22 cellular contexts compared by ENCODE assay signal in the genomic region with DNA sequence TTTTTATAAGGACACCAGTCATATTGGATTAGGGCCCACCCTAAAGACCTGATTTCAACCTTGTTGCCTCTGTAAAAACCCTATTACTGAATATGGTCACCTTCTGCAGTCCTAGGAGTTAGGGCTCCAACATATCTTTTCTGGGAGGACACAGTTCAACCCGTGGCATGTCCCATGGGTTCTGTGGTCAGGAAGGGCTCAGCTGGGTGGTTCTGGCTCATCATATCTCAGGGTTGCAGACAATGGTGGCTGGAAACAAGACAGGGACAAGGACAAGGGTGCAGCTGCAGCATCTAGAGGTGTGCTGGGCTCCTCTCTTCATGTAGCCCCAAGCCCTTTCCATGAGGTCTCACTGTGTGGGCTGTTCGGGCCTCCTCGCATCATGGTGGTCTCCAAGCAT.
A peak's percentile ranks its signal among the peaks of the same experiment; 100 is the strongest.
DNase-seq lines count a peak whose midpoint lies in the region; ATAC-seq and TF ChIP-seq lines count a peak whose summit lies in the region.
"Had no signal": no experiment of that assay in that cellular context is flagged by ENCODE, and none has a peak within 500 bp of the region (broad histone marks: within the 10 kb centered on the region; RNA-seq: fewer than 3 reads in every experiment).

No MANE protein-coding gene starts in this region.

- H3K14ac ChIP-seq in IMR-90 (replicated peaks; ENCODE audit: low read depth, low read length) = 0 out of 2 replicates have a peak overlapping the region, but pooled peaks have one; percentile 7

- no peaks in the 10 kb centered on the region for H3F3A ChIP-seq in GM23338 (replicated peaks; ENCODE audit: low read depth)

- no peak overlapping the region for H3K4me3 ChIP-seq in GM23338
- H3K4me3 ChIP-seq in IMR-90 (ENCODE audit: insufficient read depth, low read depth, low read length) = no peak overlapping the region
- H3K4me3 ChIP-seq in stomach smooth muscle (ENCODE audit: low read length in 2 of 2) = no peak overlapping the region
- H3K4me3 ChIP-seq in CD4-positive, alpha-beta memory T cell (ENCODE audit: low read length in 2 of 2) = no peak overlapping the region
- H3K4me3 ChIP-seq: BLaER1, GM12878 had no signal

- 0 out of 2 replicates have a peak, but pooled peaks cover 3% of the 10 kb centered on the region for H3K9me3 ChIP-seq in IMR-90 (ENCODE audit: control insufficient read depth, insufficient read depth, low read length)
- H3K9me3 ChIP-seq in stomach smooth muscle (ENCODE audit: control insufficient read depth in 2 of 2, low read length in 2 of 2) = no peaks in the 10 kb centered on the region
- H3K9me3 ChIP-seq in CD4-positive, alpha-beta memory T cell (ENCODE audit: control insufficient read depth in 1 of 2, low read length in 2 of 2) = no peaks in the 10 kb centered on the region
- H3K9me3 ChIP-seq: BE2C had no signal

- H3K4me3 Mint-ChIP-seq in GM23338 = no peak overlapping the region
- H3K4me3 Mint-ChIP-seq in CD4-positive, alpha-beta memory T cell = no peak overlapping the region
- H3K4me3 Mint-ChIP-seq: CD14-positive monocyte; CD4-positive, CD25-positive, alpha-beta regulatory T cell; CD8-positive, alpha-beta memory T cell had no signal

- no peak overlapping the region for H2BK120ac ChIP-seq in IMR-90 (ENCODE audit: low read depth, low read length)

- dilution Hi-C loops in IMR-90 (cut with HindIII; ENCODE audit: low sequenced_read_pairs, unreplicated experiment) = no loop called here

- intact Hi-C loops in IMR-90 (cut with micrococcal nuclease) = no loop called here
- intact Hi-C loops in CD4-positive, alpha-beta memory T cell (cut with micrococcal nuclease) = no loop called here

- no peak for TF ChIP-seq RAD21 in IMR-90 (IDR thresholded peaks at IDR 0.05; ENCODE audit: low read length)

- H4K91ac ChIP-seq in IMR-90 (ENCODE audit: insufficient read depth, low read depth, low read length) = no peak overlapping the region

- no peak overlapping the region for H3K18ac ChIP-seq in IMR-90 (ENCODE audit: low read depth, low read length)

- H3K9ac ChIP-seq in IMR-90 (ENCODE audit: low read depth, low read length) (no peak overlapping the region), stomach smooth muscle (ENCODE audit: low read length in 2 of 2) (no peak overlapping the region)
- H3K9ac ChIP-seq: BLaER1 had no signal

- H3K4me2 ChIP-seq in GM23338 (no peak overlapping the region), IMR-90 (ENCODE audit: low read depth, low read length) (no peak overlapping the region)
- H3K4me2 ChIP-seq: BLaER1 had no signal

- H3K27ac ChIP-seq in GM23338 (ENCODE audit: low read depth) (no peak overlapping the region), IMR-90 (ENCODE audit: insufficient read depth, low read length) (no peak overlapping the region), stomach smooth muscle (ENCODE audit: low read length) (peak overlapping the region; percentile 66)
- H3K27ac ChIP-seq in CD4-positive, alpha-beta memory T cell (ENCODE audit: low read depth, low read length) = no peak overlapping the region
- H3K27ac ChIP-seq: BLaER1 had no signal

- WGBS in IMR-90 (ENCODE audit: extremely low coverage in 2 of 2, insufficient read length in 1 of 2), 2 experiments = 92% methylated on average over 2 of the region's 3 CpGs; no CpG with 5 or more reads in 1 of the 2 experiments

- H3K27me3 Mint-ChIP-seq in GM23338 (ENCODE audit: insufficient read depth, low read depth, poor library complexity) = peaks cover 5% of the 10 kb centered on the region
- peaks cover 19 to 25% of the 10 kb centered on the region in 2 donors for H3K27me3 Mint-ChIP-seq in CD4-positive, alpha-beta memory T cell

- no peak overlapping the region for H3K27ac Mint-ChIP-seq in GM23338
- no peak overlapping the region for H3K27ac Mint-ChIP-seq in CD4-positive, alpha-beta memory T cell
- H3K27ac Mint-ChIP-seq: CD14-positive monocyte; CD4-positive, CD25-positive, alpha-beta regulatory T cell; CD8-positive, alpha-beta memory T cell had no signal

- H2AK9ac ChIP-seq in IMR-90 (replicated peaks; ENCODE audit: low read depth, low read length, poor library complexity) = no peak overlapping the region

- H4K5ac ChIP-seq in IMR-90 (ENCODE audit: low read depth, low read length) = no peak overlapping the region

- no peaks in the 10 kb centered on the region for H3K4me1 Mint-ChIP-seq in GM23338
- H3K4me1 Mint-ChIP-seq in CD4-positive, alpha-beta memory T cell = peaks cover 0 to 4% (median 2%) of the 10 kb centered on the region in 4 donors
- H3K4me1 Mint-ChIP-seq: CD14-positive monocyte; CD4-positive, CD25-positive, alpha-beta regulatory T cell; CD8-positive, alpha-beta memory T cell had no signal

- H3K79me2 ChIP-seq in GM23338 (replicated peaks; ENCODE audit: insufficient read depth) = no peaks in the 10 kb centered on the region

- H4K8ac ChIP-seq in IMR-90 (ENCODE audit: low read depth in 2 of 2, low read length in 2 of 2) = no peak overlapping the region

- H3K27me3 ChIP-seq in GM23338 (ENCODE audit: insufficient read depth) (no peaks in the 10 kb centered on the region), IMR-90 (ENCODE audit: control insufficient read depth, insufficient read depth, low read length) (no peaks in the 10 kb centered on the region), stomach smooth muscle (ENCODE audit: control insufficient read depth in 1 of 2, insufficient read depth in 2 of 2, low read length in 2 of 2) (no peaks in the 10 kb centered on the region)
- no peaks in the 10 kb centered on the region for H3K27me3 ChIP-seq in CD4-positive, alpha-beta memory T cell (ENCODE audit: insufficient read depth, low read length)
- H3K27me3 ChIP-seq: BE2C, BLaER1 had no signal

- H3K4me1 ChIP-seq in GM23338 (ENCODE audit: insufficient read depth) (no peaks in the 10 kb centered on the region), IMR-90 (ENCODE audit: control insufficient read depth, insufficient read depth, low read length) (peaks cover 9% of the 10 kb centered on the region), stomach smooth muscle (ENCODE audit: control insufficient read depth, insufficient read depth, low read length) (peaks cover 29% of the 10 kb centered on the region)
- no peaks in the 10 kb centered on the region for H3K4me1 ChIP-seq in CD4-positive, alpha-beta memory T cell (ENCODE audit: insufficient read depth, low read length)
- H3K4me1 ChIP-seq: BE2C had no signal

- CTCF ChIA-PET in IMR-90 (lab: Yijun Ruan, JAX) = no interaction called here
- CTCF ChIA-PET in CD4-positive, alpha-beta memory T cell (lab: Charles Lee; ENCODE audit: partially characterized antibody) = no interaction called here

- H3K79me1 ChIP-seq in IMR-90 (ENCODE audit: low read depth in 1 of 2, low read length in 2 of 2) = no peaks in the 10 kb centered on the region

- peak overlapping the region; percentile 52; the same call in 1 of the 2 replicates for H2AK5ac ChIP-seq in IMR-90 (ENCODE audit: low read depth, low read length)

- H3K23ac ChIP-seq in IMR-90 (ENCODE audit: low read depth, low read length) = no peak overlapping the region

- no peak for TF ChIP-seq POLR2A in IMR-90 (IDR thresholded peaks at IDR 0.05; ENCODE audit: low read depth, low read length)

- H2AFZ ChIP-seq in GM23338 (no peak overlapping the region), IMR-90 (replicated peaks; ENCODE audit: low read length, poor library complexity) (no peak overlapping the region)

- TF ChIP-seq CTCF in GM23338 (conservative IDR thresholded peaks at IDR 0.05; ENCODE audit: low read depth in 2 of 2) = no peak
- TF ChIP-seq CTCF in IMR-90 (conservative IDR thresholded peaks at IDR 0.05; ENCODE audit: low read depth, low read length) = no peak

- H2BK20ac ChIP-seq in IMR-90 (ENCODE audit: low read depth, low read length) = no peak overlapping the region

- no peak overlapping the region for H2BK5ac ChIP-seq in IMR-90 (ENCODE audit: low read depth, low read length, poor library complexity, severe bottlenecking)

- H4K20me1 ChIP-seq in GM23338 (replicated peaks; ENCODE audit: insufficient read depth) (no peaks in the 10 kb centered on the region), IMR-90 (ENCODE audit: insufficient read depth, low read length) (no peaks in the 10 kb centered on the region)
- H4K20me1 ChIP-seq: BLaER1 had no signal

- ATAC-seq in GM23338 (no peak), IMR-90 (ENCODE audit: low read depth) (no peak)
- ATAC-seq: GM12878 had no signal

- POLR2A ChIA-PET in IMR-90 (lab: Charles Lee; ENCODE audit: unreplicated experiment) = no interaction called here
- POLR2A ChIA-PET in CD4-positive, alpha-beta memory T cell (lab: Charles Lee; ENCODE audit: partially characterized antibody) = no interaction called here

- no peak for DNase-seq in GM23338 (ENCODE audit: low spot score)
- DNase-seq in IMR-90 = no peak
- no peak for DNase-seq in CD4-positive, alpha-beta memory T cell
- no peak for DNase-seq in NOMO-1 treated with dmso at 0.1 percent for 144 hours (lab: John Stamatoyannopoulos, UW; ENCODE audit: unreplicated experiment)
- DNase-seq: 8988T; ACHN; BE2C; C1 segment of cervical spinal cord; CD4-positive, CD25-positive, alpha-beta regulatory T cell; CD8-positive, alpha-beta memory T cell; COR-L47; DMS 273 treated with DMSO at 0.1 percent for 48 hours; DMS153; DMS53; DMS79; DND-41; EL; GDM1 had no signal

- H3K9me3 Mint-ChIP-seq in GM23338 = peaks cover 5% of the 10 kb centered on the region; the same call in 2 of the 3 replicates
- peaks cover 0 to 4% (median 1%) of the 10 kb centered on the region in 8 donors for H3K9me3 Mint-ChIP-seq in CD4-positive, alpha-beta memory T cell

- H3K56ac ChIP-seq in IMR-90 (ENCODE audit: extremely low read depth, insufficient read depth, low read length) = no peak overlapping the region

- H3K36me3 ChIP-seq in GM23338 (ENCODE audit: insufficient read depth) (no peaks in the 10 kb centered on the region), IMR-90 (ENCODE audit: control insufficient read depth, insufficient read depth, low read length) (no peaks in the 10 kb centered on the region), stomach smooth muscle (ENCODE audit: control insufficient read depth in 2 of 2, insufficient read depth in 2 of 2, low read length in 2 of 2) (no peaks in the 10 kb centered on the region)
- no peaks in the 10 kb centered on the region for H3K36me3 ChIP-seq in CD4-positive, alpha-beta memory T cell (ENCODE audit: insufficient read depth, low read length)
- H3K36me3 ChIP-seq: BE2C, BLaER1 had no signal

- in situ Hi-C loops in IMR-90 (cut with MboI; ENCODE audit: low sequenced_read_pairs) = no loop called here

- H2BK15ac ChIP-seq in IMR-90 (ENCODE audit: low read depth, low read length) = no peak overlapping the region

- no peak overlapping the region for H3K4ac ChIP-seq in IMR-90 (ENCODE audit: low read depth, low read length)

- BruUV-seq in IMR-90 (replicated peaks; lab: Mats Ljungman, UMichigan) = no TSS peak

- H3K9me1 ChIP-seq in IMR-90 (ENCODE audit: insufficient read depth, low read length) = peaks cover 13% of the 10 kb centered on the region

- no peaks in the 10 kb centered on the region for H3K36me3 Mint-ChIP-seq in GM23338 (ENCODE audit: low read depth)
- H3K36me3 Mint-ChIP-seq in CD4-positive, alpha-beta memory T cell = no peaks in the 10 kb centered on the region
- H3K36me3 Mint-ChIP-seq: CD14-positive monocyte; CD4-positive, CD25-positive, alpha-beta regulatory T cell; CD8-positive, alpha-beta memory T cell had no signal

- no peaks in the 10 kb centered on the region for H3K9me2 ChIP-seq in GM23338 (ENCODE audit: insufficient read depth)

TF ChIP-seq in GM23338, 12 proteins besides CTCF, POLR2A, EP300 and RAD21 (continues in another document):
- no peak for TF ChIP-seq STAT1 (IDR thresholded peaks at IDR 0.05; ENCODE audit: unreplicated experiment)

TF ChIP-seq in IMR-90, 13 proteins besides CTCF, POLR2A, EP300 and RAD21 (continues in another document):
- TF ChIP-seq RCOR1 (IDR thresholded peaks at IDR 0.05; ENCODE audit: insufficient replicate concordance, low read length) = no peak
